ENCODE assay signal across 1 cellular context in the genomic region with DNA sequence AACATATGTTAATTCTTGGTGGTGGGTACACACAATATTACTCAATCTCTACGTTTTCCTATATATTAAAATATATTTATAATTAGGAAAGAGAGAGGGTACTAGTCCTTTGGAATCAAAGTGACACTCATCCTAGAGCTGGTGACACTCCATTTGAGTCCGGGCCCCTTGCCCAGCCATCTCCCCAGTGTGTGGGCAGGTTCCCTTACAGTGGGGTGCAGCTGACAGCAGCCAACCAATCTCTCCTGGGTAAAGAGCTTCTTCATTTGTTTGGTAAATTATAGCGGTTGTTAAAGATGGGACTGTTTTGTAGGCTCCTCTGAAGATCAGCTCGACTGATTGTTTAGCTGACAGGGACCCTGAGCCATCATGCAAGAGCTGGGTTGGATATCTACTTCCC.
TF ChIP-seq lines count a peak whose summit lies in the region.

No MANE protein-coding gene starts in this region.

TF ChIP-seq in GM23338, 12 proteins besides CTCF, POLR2A, EP300 and RAD21 (continued from another document):
- TF ChIP-seq POLR2AphosphoS5 (IDR thresholded peaks at IDR 0.05; ENCODE audit: low read depth) (no peak), ZNF114 (CRISPR knock-in tag; IDR thresholded peaks at IDR 0.05) (no peak), STAT1 (IDR thresholded peaks at IDR 0.05; ENCODE audit: unreplicated experiment) (no peak), JUNB (IDR thresholded peaks at IDR 0.05; ENCODE audit: unreplicated experiment) (no peak), EZH2 (IDR thresholded peaks at IDR 0.05; ENCODE audit: low read depth, unreplicated experiment) (no peak), CREB1 (CRISPR knock-in tag; IDR thresholded peaks at IDR 0.05; ENCODE audit: low read depth) (no peak), NANOG (IDR thresholded peaks at IDR 0.05; ENCODE audit: borderline replicate concordance) (no peak)
- TF ChIP-seq, protein P1, sequence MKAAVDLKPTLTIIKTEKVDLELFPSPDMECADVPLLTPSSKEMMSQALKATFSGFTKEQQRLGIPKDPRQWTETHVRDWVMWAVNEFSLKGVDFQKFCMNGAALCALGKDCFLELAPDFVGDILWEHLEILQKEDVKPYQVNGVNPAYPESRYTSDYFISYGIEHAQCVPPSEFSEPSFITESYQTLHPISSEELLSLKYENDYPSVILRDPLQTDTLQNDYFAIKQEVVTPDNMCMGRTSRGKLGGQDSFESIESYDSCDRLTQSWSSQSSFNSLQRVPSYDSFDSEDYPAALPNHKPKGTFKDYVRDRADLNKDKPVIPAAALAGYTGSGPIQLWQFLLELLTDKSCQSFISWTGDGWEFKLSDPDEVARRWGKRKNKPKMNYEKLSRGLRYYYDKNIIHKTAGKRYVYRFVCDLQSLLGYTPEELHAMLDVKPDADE (IDR thresholded peaks at IDR 0.05) = no peak
- TF ChIP-seq, protein P2, sequence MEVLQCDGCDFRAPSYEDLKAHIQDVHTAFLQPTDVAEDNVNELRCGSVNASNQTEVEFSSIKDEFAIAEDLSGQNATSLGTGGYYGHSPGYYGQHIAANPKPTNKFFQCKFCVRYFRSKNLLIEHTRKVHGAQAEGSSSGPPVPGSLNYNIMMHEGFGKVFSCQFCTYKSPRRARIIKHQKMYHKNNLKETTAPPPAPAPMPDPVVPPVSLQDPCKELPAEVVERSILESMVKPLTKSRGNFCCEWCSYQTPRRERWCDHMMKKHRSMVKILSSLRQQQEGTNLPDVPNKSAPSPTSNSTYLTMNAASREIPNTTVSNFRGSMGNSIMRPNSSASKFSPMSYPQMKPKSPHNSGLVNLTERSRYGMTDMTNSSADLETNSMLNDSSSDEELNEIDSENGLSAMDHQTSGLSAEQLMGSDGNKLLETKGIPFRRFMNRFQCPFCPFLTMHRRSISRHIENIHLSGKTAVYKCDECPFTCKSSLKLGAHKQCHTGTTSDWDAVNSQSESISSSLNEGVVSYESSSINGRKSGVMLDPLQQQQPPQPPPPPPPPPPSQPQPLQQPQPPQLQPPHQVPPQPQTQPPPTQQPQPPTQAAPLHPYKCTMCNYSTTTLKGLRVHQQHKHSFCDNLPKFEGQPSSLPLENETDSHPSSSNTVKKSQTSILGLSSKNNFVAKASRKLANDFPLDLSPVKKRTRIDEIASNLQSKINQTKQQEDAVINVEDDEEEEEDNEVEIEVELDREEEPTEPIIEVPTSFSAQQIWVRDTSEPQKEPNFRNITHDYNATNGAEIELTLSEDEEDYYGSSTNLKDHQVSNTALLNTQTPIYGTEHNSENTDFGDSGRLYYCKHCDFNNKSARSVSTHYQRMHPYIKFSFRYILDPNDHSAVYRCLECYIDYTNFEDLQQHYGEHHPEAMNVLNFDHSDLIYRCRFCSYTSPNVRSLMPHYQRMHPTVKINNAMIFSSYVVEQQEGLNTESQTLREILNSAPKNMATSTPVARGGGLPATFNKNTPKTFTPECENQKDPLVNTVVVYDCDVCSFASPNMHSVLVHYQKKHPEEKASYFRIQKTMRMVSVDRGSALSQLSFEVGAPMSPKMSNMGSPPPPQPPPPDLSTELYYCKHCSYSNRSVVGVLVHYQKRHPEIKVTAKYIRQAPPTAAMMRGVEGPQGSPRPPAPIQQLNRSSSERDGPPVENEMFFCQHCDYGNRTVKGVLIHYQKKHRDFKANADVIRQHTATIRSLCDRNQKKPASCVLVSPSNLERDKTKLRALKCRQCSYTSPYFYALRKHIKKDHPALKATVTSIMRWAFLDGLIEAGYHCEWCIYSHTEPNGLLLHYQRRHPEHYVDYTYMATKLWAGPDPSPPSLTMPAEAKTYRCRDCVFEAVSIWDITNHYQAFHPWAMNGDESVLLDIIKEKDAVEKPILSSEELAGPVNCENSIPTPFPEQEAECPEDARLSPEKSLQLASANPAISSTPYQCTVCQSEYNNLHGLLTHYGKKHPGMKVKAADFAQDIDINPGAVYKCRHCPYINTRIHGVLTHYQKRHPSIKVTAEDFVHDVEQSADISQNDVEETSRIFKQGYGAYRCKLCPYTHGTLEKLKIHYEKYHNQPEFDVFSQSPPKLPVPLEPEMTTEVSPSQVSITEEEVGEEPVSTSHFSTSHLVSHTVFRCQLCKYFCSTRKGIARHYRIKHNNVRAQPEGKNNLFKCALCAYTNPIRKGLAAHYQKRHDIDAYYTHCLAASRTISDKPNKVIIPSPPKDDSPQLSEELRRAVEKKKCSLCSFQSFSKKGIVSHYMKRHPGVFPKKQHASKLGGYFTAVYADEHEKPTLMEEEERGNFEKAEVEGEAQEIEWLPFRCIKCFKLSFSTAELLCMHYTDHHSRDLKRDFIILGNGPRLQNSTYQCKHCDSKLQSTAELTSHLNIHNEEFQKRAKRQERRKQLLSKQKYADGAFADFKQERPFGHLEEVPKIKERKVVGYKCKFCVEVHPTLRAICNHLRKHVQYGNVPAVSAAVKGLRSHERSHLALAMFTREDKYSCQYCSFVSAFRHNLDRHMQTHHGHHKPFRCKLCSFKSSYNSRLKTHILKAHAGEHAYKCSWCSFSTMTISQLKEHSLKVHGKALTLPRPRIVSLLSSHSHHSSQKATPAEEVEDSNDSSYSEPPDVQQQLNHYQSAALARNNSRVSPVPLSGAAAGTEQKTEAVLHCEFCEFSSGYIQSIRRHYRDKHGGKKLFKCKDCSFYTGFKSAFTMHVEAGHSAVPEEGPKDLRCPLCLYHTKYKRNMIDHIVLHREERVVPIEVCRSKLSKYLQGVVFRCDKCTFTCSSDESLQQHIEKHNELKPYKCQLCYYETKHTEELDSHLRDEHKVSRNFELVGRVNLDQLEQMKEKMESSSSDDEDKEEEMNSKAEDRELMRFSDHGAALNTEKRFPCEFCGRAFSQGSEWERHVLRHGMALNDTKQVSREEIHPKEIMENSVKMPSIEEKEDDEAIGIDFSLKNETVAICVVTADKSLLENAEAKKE (CRISPR knock-in tag; IDR thresholded peaks at IDR 0.05) = no peak
- TF ChIP-seq, protein P3, sequence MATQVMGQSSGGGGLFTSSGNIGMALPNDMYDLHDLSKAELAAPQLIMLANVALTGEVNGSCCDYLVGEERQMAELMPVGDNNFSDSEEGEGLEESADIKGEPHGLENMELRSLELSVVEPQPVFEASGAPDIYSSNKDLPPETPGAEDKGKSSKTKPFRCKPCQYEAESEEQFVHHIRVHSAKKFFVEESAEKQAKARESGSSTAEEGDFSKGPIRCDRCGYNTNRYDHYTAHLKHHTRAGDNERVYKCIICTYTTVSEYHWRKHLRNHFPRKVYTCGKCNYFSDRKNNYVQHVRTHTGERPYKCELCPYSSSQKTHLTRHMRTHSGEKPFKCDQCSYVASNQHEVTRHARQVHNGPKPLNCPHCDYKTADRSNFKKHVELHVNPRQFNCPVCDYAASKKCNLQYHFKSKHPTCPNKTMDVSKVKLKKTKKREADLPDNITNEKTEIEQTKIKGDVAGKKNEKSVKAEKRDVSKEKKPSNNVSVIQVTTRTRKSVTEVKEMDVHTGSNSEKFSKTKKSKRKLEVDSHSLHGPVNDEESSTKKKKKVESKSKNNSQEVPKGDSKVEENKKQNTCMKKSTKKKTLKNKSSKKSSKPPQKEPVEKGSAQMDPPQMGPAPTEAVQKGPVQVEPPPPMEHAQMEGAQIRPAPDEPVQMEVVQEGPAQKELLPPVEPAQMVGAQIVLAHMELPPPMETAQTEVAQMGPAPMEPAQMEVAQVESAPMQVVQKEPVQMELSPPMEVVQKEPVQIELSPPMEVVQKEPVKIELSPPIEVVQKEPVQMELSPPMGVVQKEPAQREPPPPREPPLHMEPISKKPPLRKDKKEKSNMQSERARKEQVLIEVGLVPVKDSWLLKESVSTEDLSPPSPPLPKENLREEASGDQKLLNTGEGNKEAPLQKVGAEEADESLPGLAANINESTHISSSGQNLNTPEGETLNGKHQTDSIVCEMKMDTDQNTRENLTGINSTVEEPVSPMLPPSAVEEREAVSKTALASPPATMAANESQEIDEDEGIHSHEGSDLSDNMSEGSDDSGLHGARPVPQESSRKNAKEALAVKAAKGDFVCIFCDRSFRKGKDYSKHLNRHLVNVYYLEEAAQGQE (IDR thresholded peaks at IDR 0.05; ENCODE audit: unreplicated experiment) = no peak
TF ChIP-seq in GM23338: peak in this region for 0.
